Comparison of ENCODE assay signal across 1 cellular context in genomic region chr6:167840526-167841179, GRCh38.
TF ChIP-seq lines count a peak whose summit lies in the region.

No MANE protein-coding gene starts in this region.

TF ChIP-seq in K562, 482 proteins besides CTCF, POLR2A, EP300 and RAD21 (continued from another document and continues in another):
- TF ChIP-seq BCLAF1 (IDR thresholded peaks at IDR 0.05; ENCODE audit: borderline replicate concordance in 1 of 2, control insufficient read depth in 1 of 2, low read depth in 2 of 2, low read length in 1 of 2) (no peak), CREB1 (IDR thresholded peaks at IDR 0.05) (no peak), CREB1 (CRISPR knock-in tag; IDR thresholded peaks at IDR 0.05) (0 out of 2 replicates have a peak, but pooled peaks have one; percentile 12), KDM1A (IDR thresholded peaks at IDR 0.05) (0 out of 4 replicates have a peak, but pooled peaks of 1 of the 2 experiments have one; percentile 3), GABPB2 (CRISPR knock-in tag; conservative IDR thresholded peaks at IDR 0.05) (no peak), PBX2 (CRISPR knock-in tag; IDR thresholded peaks at IDR 0.05; ENCODE audit: low read depth) (no peak), PBX2 (tag; conservative IDR thresholded peaks at IDR 0.05; ENCODE audit: low read depth) (0 out of 2 replicates have a peak, but pooled peaks have one; percentile 39), RBBP5 (IDR thresholded peaks at IDR 0.05; ENCODE audit: borderline replicate concordance, insufficient read depth, low read length, poor library complexity, severe bottlenecking) (peak; percentile 45), TCFL5 (CRISPR knock-in tag; conservative IDR thresholded peaks at IDR 0.05) (no peak), SMARCB1 (IDR thresholded peaks at IDR 0.05; ENCODE audit: insufficient read length, low read depth) (peak; percentile 33), ATF7 (IDR thresholded peaks at IDR 0.05) (no peak; the same call in 1 of the 2 replicates), ZNF124 (CRISPR knock-in tag; IDR thresholded peaks at IDR 0.05) (no peak), CGGBP1 (CRISPR knock-in tag; IDR thresholded peaks at IDR 0.05) (no peak), CAMTA2 (CRISPR knock-in tag; conservative IDR thresholded peaks at IDR 0.05) (no peak), L3MBTL2 (IDR thresholded peaks at IDR 0.05) (no peak; the same call in 1 of the 2 replicates), CHCHD3 (CRISPR knock-in tag; IDR thresholded peaks at IDR 0.05) (no peak), ZEB2 (IDR thresholded peaks at IDR 0.05) (peak; percentile 76; the same call in 1 of the 2 replicates), ZBTB5 (IDR thresholded peaks at IDR 0.05) (no peak), POU5F1 (IDR thresholded peaks at IDR 0.05; ENCODE audit: borderline replicate concordance, low read depth, low read length, partially characterized antibody) (no peak), MITF (IDR thresholded peaks at IDR 0.05) (no peak), PHB (CRISPR knock-in tag; IDR thresholded peaks at IDR 0.05) (no peak), MEIS2 (IDR thresholded peaks at IDR 0.05; ENCODE audit: partially characterized antibody) (peak; percentile 57), NFXL1 (CRISPR knock-in tag; IDR thresholded peaks at IDR 0.05) (no peak), SREBF2 (CRISPR knock-in tag; IDR thresholded peaks at IDR 0.05) (0 out of 2 replicates have a peak, but pooled peaks have one; percentile 76), ZFX (CRISPR knock-in tag; IDR thresholded peaks at IDR 0.05) (peak; percentile 44)
- TF ChIP-seq, protein P1, sequence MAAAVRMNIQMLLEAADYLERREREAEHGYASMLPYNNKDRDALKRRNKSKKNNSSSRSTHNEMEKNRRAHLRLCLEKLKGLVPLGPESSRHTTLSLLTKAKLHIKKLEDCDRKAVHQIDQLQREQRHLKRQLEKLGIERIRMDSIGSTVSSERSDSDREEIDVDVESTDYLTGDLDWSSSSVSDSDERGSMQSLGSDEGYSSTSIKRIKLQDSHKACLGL (CRISPR knock-in tag; IDR thresholded peaks at IDR 0.05; ENCODE audit: borderline replicate concordance, poor library complexity, severe bottlenecking): no peak
- TF ChIP-seq, protein P2, sequence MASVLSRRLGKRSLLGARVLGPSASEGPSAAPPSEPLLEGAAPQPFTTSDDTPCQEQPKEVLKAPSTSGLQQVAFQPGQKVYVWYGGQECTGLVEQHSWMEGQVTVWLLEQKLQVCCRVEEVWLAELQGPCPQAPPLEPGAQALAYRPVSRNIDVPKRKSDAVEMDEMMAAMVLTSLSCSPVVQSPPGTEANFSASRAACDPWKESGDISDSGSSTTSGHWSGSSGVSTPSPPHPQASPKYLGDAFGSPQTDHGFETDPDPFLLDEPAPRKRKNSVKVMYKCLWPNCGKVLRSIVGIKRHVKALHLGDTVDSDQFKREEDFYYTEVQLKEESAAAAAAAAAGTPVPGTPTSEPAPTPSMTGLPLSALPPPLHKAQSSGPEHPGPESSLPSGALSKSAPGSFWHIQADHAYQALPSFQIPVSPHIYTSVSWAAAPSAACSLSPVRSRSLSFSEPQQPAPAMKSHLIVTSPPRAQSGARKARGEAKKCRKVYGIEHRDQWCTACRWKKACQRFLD (CRISPR knock-in tag; IDR thresholded peaks at IDR 0.05): no peak
- TF ChIP-seq, protein P3, sequence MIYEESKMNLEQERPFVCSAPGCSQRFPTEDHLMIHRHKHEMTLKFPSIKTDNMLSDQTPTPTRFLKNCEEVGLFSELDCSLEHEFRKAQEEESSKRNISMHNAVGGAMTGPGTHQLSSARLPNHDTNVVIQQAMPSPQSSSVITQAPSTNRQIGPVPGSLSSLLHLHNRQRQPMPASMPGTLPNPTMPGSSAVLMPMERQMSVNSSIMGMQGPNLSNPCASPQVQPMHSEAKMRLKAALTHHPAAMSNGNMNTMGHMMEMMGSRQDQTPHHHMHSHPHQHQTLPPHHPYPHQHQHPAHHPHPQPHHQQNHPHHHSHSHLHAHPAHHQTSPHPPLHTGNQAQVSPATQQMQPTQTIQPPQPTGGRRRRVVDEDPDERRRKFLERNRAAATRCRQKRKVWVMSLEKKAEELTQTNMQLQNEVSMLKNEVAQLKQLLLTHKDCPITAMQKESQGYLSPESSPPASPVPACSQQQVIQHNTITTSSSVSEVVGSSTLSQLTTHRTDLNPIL (CRISPR knock-in tag; IDR thresholded peaks at IDR 0.05): no peak
- TF ChIP-seq, protein P4, sequence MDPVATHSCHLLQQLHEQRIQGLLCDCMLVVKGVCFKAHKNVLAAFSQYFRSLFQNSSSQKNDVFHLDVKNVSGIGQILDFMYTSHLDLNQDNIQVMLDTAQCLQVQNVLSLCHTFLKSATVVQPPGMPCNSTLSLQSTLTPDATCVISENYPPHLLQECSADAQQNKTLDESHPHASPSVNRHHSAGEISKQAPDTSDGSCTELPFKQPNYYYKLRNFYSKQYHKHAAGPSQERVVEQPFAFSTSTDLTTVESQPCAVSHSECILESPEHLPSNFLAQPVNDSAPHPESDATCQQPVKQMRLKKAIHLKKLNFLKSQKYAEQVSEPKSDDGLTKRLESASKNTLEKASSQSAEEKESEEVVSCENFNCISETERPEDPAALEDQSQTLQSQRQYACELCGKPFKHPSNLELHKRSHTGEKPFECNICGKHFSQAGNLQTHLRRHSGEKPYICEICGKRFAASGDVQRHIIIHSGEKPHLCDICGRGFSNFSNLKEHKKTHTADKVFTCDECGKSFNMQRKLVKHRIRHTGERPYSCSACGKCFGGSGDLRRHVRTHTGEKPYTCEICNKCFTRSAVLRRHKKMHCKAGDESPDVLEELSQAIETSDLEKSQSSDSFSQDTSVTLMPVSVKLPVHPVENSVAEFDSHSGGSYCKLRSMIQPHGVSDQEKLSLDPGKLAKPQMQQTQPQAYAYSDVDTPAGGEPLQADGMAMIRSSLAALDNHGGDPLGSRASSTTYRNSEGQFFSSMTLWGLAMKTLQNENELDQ (CRISPR knock-in tag; IDR thresholded peaks at IDR 0.05; ENCODE audit: borderline replicate concordance): no peak
- TF ChIP-seq, protein P5, sequence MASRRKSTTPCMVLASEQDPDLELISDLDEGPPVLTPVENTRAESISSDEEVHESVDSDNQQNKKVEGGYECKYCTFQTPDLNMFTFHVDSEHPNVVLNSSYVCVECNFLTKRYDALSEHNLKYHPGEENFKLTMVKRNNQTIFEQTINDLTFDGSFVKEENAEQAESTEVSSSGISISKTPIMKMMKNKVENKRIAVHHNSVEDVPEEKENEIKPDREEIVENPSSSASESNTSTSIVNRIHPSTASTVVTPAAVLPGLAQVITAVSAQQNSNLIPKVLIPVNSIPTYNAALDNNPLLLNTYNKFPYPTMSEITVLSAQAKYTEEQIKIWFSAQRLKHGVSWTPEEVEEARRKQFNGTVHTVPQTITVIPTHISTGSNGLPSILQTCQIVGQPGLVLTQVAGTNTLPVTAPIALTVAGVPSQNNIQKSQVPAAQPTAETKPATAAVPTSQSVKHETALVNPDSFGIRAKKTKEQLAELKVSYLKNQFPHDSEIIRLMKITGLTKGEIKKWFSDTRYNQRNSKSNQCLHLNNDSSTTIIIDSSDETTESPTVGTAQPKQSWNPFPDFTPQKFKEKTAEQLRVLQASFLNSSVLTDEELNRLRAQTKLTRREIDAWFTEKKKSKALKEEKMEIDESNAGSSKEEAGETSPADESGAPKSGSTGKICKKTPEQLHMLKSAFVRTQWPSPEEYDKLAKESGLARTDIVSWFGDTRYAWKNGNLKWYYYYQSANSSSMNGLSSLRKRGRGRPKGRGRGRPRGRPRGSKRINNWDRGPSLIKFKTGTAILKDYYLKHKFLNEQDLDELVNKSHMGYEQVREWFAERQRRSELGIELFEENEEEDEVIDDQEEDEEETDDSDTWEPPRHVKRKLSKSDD (conservative IDR thresholded peaks at IDR 0.05; ENCODE audit: low read length): no peak
- TF ChIP-seq, protein P6, sequence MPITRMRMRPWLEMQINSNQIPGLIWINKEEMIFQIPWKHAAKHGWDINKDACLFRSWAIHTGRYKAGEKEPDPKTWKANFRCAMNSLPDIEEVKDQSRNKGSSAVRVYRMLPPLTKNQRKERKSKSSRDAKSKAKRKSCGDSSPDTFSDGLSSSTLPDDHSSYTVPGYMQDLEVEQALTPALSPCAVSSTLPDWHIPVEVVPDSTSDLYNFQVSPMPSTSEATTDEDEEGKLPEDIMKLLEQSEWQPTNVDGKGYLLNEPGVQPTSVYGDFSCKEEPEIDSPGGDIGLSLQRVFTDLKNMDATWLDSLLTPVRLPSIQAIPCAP (CRISPR knock-in tag; IDR thresholded peaks at IDR 0.05; ENCODE audit: borderline replicate concordance): no peak
- TF ChIP-seq, protein P7, sequence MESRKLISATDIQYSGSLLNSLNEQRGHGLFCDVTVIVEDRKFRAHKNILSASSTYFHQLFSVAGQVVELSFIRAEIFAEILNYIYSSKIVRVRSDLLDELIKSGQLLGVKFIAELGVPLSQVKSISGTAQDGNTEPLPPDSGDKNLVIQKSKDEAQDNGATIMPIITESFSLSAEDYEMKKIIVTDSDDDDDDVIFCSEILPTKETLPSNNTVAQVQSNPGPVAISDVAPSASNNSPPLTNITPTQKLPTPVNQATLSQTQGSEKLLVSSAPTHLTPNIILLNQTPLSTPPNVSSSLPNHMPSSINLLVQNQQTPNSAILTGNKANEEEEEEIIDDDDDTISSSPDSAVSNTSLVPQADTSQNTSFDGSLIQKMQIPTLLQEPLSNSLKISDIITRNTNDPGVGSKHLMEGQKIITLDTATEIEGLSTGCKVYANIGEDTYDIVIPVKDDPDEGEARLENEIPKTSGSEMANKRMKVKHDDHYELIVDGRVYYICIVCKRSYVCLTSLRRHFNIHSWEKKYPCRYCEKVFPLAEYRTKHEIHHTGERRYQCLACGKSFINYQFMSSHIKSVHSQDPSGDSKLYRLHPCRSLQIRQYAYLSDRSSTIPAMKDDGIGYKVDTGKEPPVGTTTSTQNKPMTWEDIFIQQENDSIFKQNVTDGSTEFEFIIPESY (CRISPR knock-in tag; IDR thresholded peaks at IDR 0.05): no peak
